25 cellular contexts compared by ENCODE assay signal in the genomic region with DNA sequence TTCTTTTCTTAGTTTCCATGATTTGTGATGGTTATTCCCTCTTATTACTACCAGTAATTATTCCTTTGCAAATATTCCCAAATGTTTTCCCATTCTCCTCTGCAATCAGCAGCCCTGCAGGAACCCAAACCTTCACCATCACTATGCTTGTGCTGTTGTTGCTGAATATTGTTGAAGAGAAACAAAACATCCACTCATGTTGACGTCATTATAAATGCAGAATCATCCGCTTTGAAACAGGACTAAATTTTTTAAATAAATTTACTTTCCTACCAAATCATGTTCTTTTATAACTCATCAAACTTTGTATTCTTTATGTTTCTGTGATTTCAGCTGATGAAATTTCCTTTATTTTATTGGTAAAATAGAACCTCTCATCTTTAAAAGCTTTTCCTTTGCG.
"Had no signal": no experiment of that assay in that cellular context is flagged by ENCODE, and none has a peak within 500 bp of the region (broad histone marks: within the 10 kb centered on the region; RNA-seq: fewer than 3 reads in every experiment).

No MANE protein-coding gene starts in this region.

- H3K36me3 Mint-ChIP-seq: mesothelial cell of epicardium, naive B cell had no signal

- H3K9me3 ChIP-seq: esophagus muscularis mucosa, gastroesophageal sphincter, left lung, lower lobe of right lung, mucosa of descending colon had no signal

- H3K4me3 ChIP-seq: coronary artery, dorsolateral prefrontal cortex, esophagus muscularis mucosa, gastroesophageal sphincter, heart right ventricle, left lung, lower lobe of right lung, mucosa of descending colon had no signal

- H3K4me3 Mint-ChIP-seq: mesothelial cell of epicardium, naive B cell had no signal

- H3K27ac Mint-ChIP-seq: mesothelial cell of epicardium had no signal

- FAIRE-seq: colon, endothelial cell of umbilical vein, frontal cortex, islet of Langerhans, keratinocyte had no signal

- ATAC-seq: foreskin keratinocyte, gastroesophageal sphincter, heart right ventricle, left cardiac atrium, left lung, left ventricle myocardium superior, lower lobe of right lung, mucosa of descending colon had no signal

- H3K4me1 Mint-ChIP-seq: naive B cell had no signal

- H3K4me1 ChIP-seq: esophagus muscularis mucosa, gastroesophageal sphincter, heart right ventricle, left lung, lower lobe of right lung had no signal

- H3K36me3 ChIP-seq: esophagus muscularis mucosa, gastroesophageal sphincter, heart right ventricle, left lung, lower lobe of right lung had no signal

- H3K27ac ChIP-seq: coronary artery, dorsolateral prefrontal cortex, esophagus muscularis mucosa, foreskin keratinocyte, gastroesophageal sphincter, heart right ventricle, left lung, lower lobe of right lung had no signal

- DNase-seq: dermis blood vessel endothelial cell; dorsolateral prefrontal cortex; effector CD4-positive, alpha-beta T cell; effector memory CD4-positive, alpha-beta T cell; foreskin keratinocyte; glutamatergic neuron; head of caudate nucleus; heart right ventricle; hippocampal formation; left cardiac atrium; left lung; left ventricle myocardium superior; lower lobe of right lung; mesenchymal stem cell; mucosa of descending colon; naive B cell had no signal

- H3K27me3 ChIP-seq: dorsolateral prefrontal cortex, esophagus muscularis mucosa, foreskin keratinocyte, gastroesophageal sphincter, heart right ventricle, left lung had no signal
